Comparison of ENCODE assay signal across 11 cellular contexts in the genomic region with DNA sequence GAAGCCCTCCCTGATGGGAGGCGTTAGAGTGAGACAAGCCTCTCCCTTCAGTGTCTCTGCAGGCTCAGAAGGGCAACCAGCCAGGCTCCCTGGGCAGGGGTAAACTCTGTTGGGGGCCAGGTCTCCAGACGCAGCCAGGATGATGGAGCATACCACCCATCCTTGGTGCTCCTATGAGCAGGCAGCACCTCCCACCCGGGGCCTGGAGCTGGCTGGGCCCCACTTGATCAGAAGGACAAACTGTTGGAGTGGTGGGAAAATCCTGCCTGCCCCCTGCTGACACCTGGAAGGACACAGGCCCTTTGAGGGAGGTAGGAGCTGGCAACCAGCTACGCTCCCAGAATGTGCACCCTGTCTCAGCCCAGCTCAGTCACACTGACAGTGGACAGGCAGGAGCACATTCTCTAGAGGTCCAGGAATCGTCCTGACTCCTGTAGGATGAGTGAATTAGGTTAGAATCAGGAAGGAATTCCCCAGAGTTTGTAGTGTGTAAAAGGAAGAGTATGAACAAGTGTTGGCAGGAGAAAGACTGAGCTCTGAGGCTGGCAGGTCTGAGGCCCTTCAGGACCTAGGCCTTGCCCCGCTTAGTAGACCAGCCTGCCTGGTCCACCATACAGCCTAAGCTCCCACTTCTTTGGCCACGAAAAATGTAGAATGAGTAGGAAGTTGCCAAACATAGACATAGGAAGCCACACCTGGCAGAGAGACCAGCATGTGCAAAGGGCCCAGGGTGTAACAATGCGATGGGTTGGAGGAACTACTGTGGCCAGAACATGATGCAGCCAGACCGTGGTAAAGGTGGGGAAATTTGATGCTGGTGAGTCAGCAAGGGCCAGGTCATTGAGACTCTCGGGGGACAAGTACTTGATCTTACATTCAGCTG. TPM values are rescaled to one million over a fixed set of nuclear protein-coding genes. Genes with fewer than 3 reads are reported as not detected.
DNase-seq lines count a peak whose midpoint lies in the region; ATAC-seq and TF ChIP-seq lines count a peak whose summit lies in the region.
"Had no signal": no experiment of that assay in that cellular context is flagged by ENCODE, and none has a peak within 500 bp of the region (broad histone marks: within the 10 kb centered on the region; RNA-seq: fewer than 3 reads in every experiment).

No MANE protein-coding gene starts in this region.

- H3K27me3 Mint-ChIP-seq in activated naive CD4-positive, alpha-beta T cell treated with anti-CD3 and anti-CD28 coated beads, Interleukin-2, amount 10 ng/mL, durations not matched to agents 7 days and 5 days: peaks cover 25% of the 10 kb centered on the region
- H3K27me3 Mint-ChIP-seq in memory B cell: no peaks in the 10 kb centered on the region

- TF ChIP-seq POLR2A in upper lobe of left lung (IDR thresholded peaks at IDR 0.05): no peak

- H3K4me1 ChIP-seq in ascending aorta: peaks cover 63 to 93% of the 10 kb centered on the region in 2 donors
- peaks cover 63 to 82% (median 74%) of the 10 kb centered on the region in 4 donors for H3K4me1 ChIP-seq in upper lobe of left lung
- H3K4me1 ChIP-seq in HAP-1: peaks cover 19% of the 10 kb centered on the region

- in situ Hi-C loops in HAP-1 (cut with MboI; ENCODE audit: low sequenced_read_pairs): no loop called here

- no peak for DNase-seq in activated naive CD4-positive, alpha-beta T cell treated with anti-CD3 and anti-CD28 coated beads, Interleukin-2, amount 50 U/mL, for 72 hours (ENCODE audit: low spot score in 2 of 2)
- DNase-seq in activated naive CD4-positive, alpha-beta T cell treated with anti-CD3 and anti-CD28 coated beads, Interleukin-2, amount 10 ng/mL, durations not matched to agents 7 days and 5 days: no peak
- DNase-seq in ascending aorta (ENCODE audit: low spot score in 2 of 2) (no peak), memory B cell (ENCODE audit: low spot score in 2 of 2) (no peak), upper lobe of left lung (no peak), cerebellar cortex (ENCODE audit: low spot score) (no peak), HAP-1 (ENCODE audit: low spot score in 2 of 2) (no peak)
- DNase-seq: activated CD4-positive, alpha-beta T cell treated with anti-CD3 and anti-CD28 coated beads for 4 hours; C1 segment of cervical spinal cord; NCI-H526 had no signal

- no peaks in the 10 kb centered on the region for H3K36me3 Mint-ChIP-seq in activated naive CD4-positive, alpha-beta T cell treated with anti-CD3 and anti-CD28 coated beads, Interleukin-2, amount 50 U/mL, for 72 hours
- H3K36me3 Mint-ChIP-seq in activated naive CD4-positive, alpha-beta T cell treated with anti-CD3 and anti-CD28 coated beads, Interleukin-2, amount 10 ng/mL, durations not matched to agents 7 days and 5 days: no peaks in the 10 kb centered on the region
- H3K36me3 Mint-ChIP-seq in memory B cell: no peaks in the 10 kb centered on the region

- no peak for TF ChIP-seq CTCF in ascending aorta (IDR thresholded peaks at IDR 0.05)
- TF ChIP-seq CTCF in upper lobe of left lung (IDR thresholded peaks at IDR 0.05): no peak

- CTCF ChIA-PET in activated naive CD4-positive, alpha-beta T cell treated with anti-CD3 and anti-CD28 coated beads, Interleukin-2, amount 10 ng/mL, durations not matched to agents 7 days and 5 days (lab: Charles Lee): interaction anchor here (1.3 to 1.7 kb wide), 2 partner anchors 20 to 333 kb away, joined by 3 to 8 read pairs; no protein-coding TSS in a partner anchor

- intact Hi-C loops in ascending aorta (cut with DNase I): no loop called here

- peak overlapping the region; percentile 3 to 61 for H3K27ac Mint-ChIP-seq in activated naive CD4-positive, alpha-beta T cell treated with anti-CD3 and anti-CD28 coated beads, Interleukin-2, amount 50 U/mL, for 72 hours
- no peak overlapping the region for H3K27ac Mint-ChIP-seq in activated naive CD4-positive, alpha-beta T cell treated with anti-CD3 and anti-CD28 coated beads, Interleukin-2, amount 10 ng/mL, durations not matched to agents 7 days and 5 days
- H3K27ac Mint-ChIP-seq in memory B cell: no peak overlapping the region

- no peaks in the 10 kb centered on the region for H3K9me3 ChIP-seq in ascending aorta
- no peaks in the 10 kb centered on the region for H3K9me3 ChIP-seq in upper lobe of left lung
- no peaks in the 10 kb centered on the region for H3K9me3 ChIP-seq in HAP-1

- 56 to 64% methylated on average over 8 to 10 of the region's 10 CpGs for WGBS in upper lobe of left lung, 2 donors

- H3K4me3 ChIP-seq in ascending aorta (no peak overlapping the region), upper lobe of left lung (no peak overlapping the region), HAP-1 (no peak overlapping the region)

- H3K9me3 Mint-ChIP-seq in activated naive CD4-positive, alpha-beta T cell treated with anti-CD3 and anti-CD28 coated beads, Interleukin-2, amount 50 U/mL, for 72 hours: no peaks in the 10 kb centered on the region
- no peaks in the 10 kb centered on the region for H3K9me3 Mint-ChIP-seq in activated naive CD4-positive, alpha-beta T cell treated with anti-CD3 and anti-CD28 coated beads, Interleukin-2, amount 10 ng/mL, durations not matched to agents 7 days and 5 days
- H3K9me3 Mint-ChIP-seq in memory B cell: no peaks in the 10 kb centered on the region

- H3K4me1 Mint-ChIP-seq in activated naive CD4-positive, alpha-beta T cell treated with anti-CD3 and anti-CD28 coated beads, Interleukin-2, amount 10 ng/mL, durations not matched to agents 7 days and 5 days: no peaks in the 10 kb centered on the region
- H3K4me1 Mint-ChIP-seq in memory B cell: peaks cover 10% of the 10 kb centered on the region

- TF ChIP-seq EP300 in upper lobe of left lung (IDR thresholded peaks at IDR 0.05): no peak

- no peaks in the 10 kb centered on the region for H3K27me3 ChIP-seq in ascending aorta
- H3K27me3 ChIP-seq in upper lobe of left lung: no peaks in the 10 kb centered on the region
- no peaks in the 10 kb centered on the region for H3K27me3 ChIP-seq in HAP-1 (ENCODE audit: low read depth)

- H3K27ac ChIP-seq in ascending aorta: peak overlapping the region; percentile 94 to 96
- peak overlapping the region; percentile 11 to 99 (median 58) for H3K27ac ChIP-seq in upper lobe of left lung

- H3K4me3 Mint-ChIP-seq in activated naive CD4-positive, alpha-beta T cell treated with anti-CD3 and anti-CD28 coated beads, Interleukin-2, amount 10 ng/mL, durations not matched to agents 7 days and 5 days: no peak overlapping the region
- H3K4me3 Mint-ChIP-seq in memory B cell: no peak overlapping the region

- H3K36me3 ChIP-seq in ascending aorta: no peaks in the 10 kb centered on the region
- H3K36me3 ChIP-seq in upper lobe of left lung: peaks cover 0 to 4% (median 2%) of the 10 kb centered on the region in 4 donors
- no peaks in the 10 kb centered on the region; the same call in 1 of the 2 replicates for H3K36me3 ChIP-seq in HAP-1 (replicated peaks)

- ATAC-seq in activated naive CD4-positive, alpha-beta T cell treated with anti-CD3 and anti-CD28 coated beads, Interleukin-2, amount 50 U/mL, for 72 hours: peak; percentile 34 to 67
- ATAC-seq in memory B cell (ENCODE audit: low read depth) (peak; percentile 17), upper lobe of left lung (ENCODE audit: low FRiP score in 2 of 2) (peak in 1 of 2 donors; percentile 34), GM19452 (IDR thresholded peaks at IDR 0.05; ENCODE audit: unreplicated experiment) (no peak)

RNA-seq across cellular contexts. Expression of a gene that starts 19.1 kb away (rescaled TPM):
- total RNA-seq in activated naive CD4-positive, alpha-beta T cell treated with anti-CD3 and anti-CD28 coated beads, Interleukin-2, amount 50 U/mL, for 72 hours: under 1 TPM; 0.02 to 0.16 TPM
- total RNA-seq in ascending aorta (193 TPM), upper lobe of left lung (100 to 1,000 TPM in 2 of 6 donors, 10 to 100 TPM in 4; 48.1 to 140 (median 65.1) TPM)

RNA-seq across cellular contexts. Expression of a gene that starts 49.0 kb away (rescaled TPM):
- total RNA-seq in activated naive CD4-positive, alpha-beta T cell treated with anti-CD3 and anti-CD28 coated beads, Interleukin-2, amount 50 U/mL, for 72 hours: 10 to 100 TPM; 23.2 to 28.2 TPM
- total RNA-seq in ascending aorta (25.7 TPM), upper lobe of left lung (10 to 100 TPM in 5 of 6 donors, 1 to 10 TPM in 1; 4.9 to 27.0 (median 19.2) TPM)

RNA-seq across cellular contexts. Expression of a gene that starts 55.0 kb away (rescaled TPM):
- not detected for total RNA-seq in activated naive CD4-positive, alpha-beta T cell treated with anti-CD3 and anti-CD28 coated beads, Interleukin-2, amount 50 U/mL, for 72 hours
- 8.8 TPM for total RNA-seq in ascending aorta
- 1 to 10 TPM in 3 of 6 donors, under 1 TPM in 2, not detected in 1; 0.30 to 5.3 (median 1.4) TPM for total RNA-seq in upper lobe of left lung

Comparison
In these comparisons a context has a peak if more than half of its experiments do, and no peak if none do; other contexts are left out.
1. H3K27ac Mint-ChIP-seq: peak in activated naive CD4-positive, alpha-beta T cell treated with anti-CD3 and anti-CD28 coated beads, Interleukin-2, amount 50 U/mL, for 72 hours (2 of 2); none in activated naive CD4-positive, alpha-beta T cell treated with anti-CD3 and anti-CD28 coated beads, Interleukin-2, amount 10 ng/mL, durations not matched to agents 7 days and 5 days (single experiment) and memory B cell (single experiment).
2. RNA of a gene that starts 19.1 kb away (total RNA-seq): 193 TPM in ascending aorta (single experiment) and 48.1 to 140 TPM in upper lobe of left lung; 0.02 to 0.16 TPM in activated naive CD4-positive, alpha-beta T cell treated with anti-CD3 and anti-CD28 coated beads, Interleukin-2, amount 50 U/mL, for 72 hours; every median in the first group is over 10 times any median in the second.